1 cellular context compared by ENCODE assay signal in the genomic region with DNA sequence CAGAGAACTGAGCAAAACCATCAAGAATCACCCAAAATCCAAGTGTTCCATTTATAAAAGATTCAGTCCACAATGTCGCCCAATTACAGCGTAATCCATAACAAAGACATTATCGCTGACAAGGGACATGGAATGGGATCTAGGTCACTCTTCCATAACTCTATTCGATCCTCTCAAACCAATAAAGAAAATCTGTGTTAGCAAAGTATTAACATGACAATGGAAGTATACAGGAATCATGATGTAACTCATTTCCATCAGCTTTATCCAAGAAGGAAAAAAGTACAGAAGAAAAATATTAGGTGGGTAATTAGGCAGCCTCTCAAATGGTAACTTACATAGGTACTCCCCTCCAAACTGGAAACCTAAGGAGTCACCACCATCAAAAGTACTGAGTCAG.
TF ChIP-seq lines count a peak whose summit lies in the region.

No MANE protein-coding gene starts in this region.

TF ChIP-seq in endothelial cell of umbilical vein, 7 proteins besides CTCF, POLR2A, EP300 and RAD21:
- TF ChIP-seq JUN (IDR thresholded peaks at IDR 0.05; ENCODE audit: borderline replicate concordance, insufficient read depth, insufficient read length, low read depth) = no peak
